ENCODE assay signal across 20 cellular contexts in the genomic region with DNA sequence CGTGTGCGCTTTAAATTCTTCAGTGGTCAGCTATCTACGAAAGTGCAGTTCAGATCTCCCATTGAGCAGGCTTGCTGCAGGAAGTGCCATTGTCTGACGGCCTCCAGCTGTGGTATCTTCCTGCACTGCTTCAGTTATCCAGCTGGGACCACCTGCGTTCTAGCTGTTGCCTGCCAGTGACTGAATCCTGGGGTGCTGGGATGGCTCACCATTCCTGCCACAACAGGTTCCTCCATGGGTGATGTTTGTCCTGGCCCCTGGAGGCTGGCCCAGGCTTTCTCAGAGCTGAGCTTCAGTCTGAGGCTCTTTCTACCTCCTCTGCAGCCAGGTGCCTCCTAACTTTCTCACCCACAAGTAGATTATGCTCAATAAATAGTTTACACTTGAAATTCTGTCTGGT.
DNase-seq lines count a peak whose midpoint lies in the region; ATAC-seq and TF ChIP-seq lines count a peak whose summit lies in the region.
"Had no signal": no experiment of that assay in that cellular context is flagged by ENCODE, and none has a peak within 500 bp of the region (broad histone marks: within the 10 kb centered on the region; RNA-seq: fewer than 3 reads in every experiment).

No MANE protein-coding gene starts in this region.

- no peak overlapping the region for H3K4me3 Mint-ChIP-seq in CD8-positive, alpha-beta T cell
- H3K4me3 Mint-ChIP-seq in endodermal cell: no peak overlapping the region
- H3K4me3 Mint-ChIP-seq in activated CD8-positive, alpha-beta memory T cell treated with anti-CD3 and anti-CD28 coated beads, Interleukin-2, amount 10 ng/mL, durations not matched to agents 7 days and 5 days: no peak overlapping the region

- no peak for DNase-seq in CD8-positive, alpha-beta T cell
- DNase-seq in endodermal cell (peak; percentile 44), mesenteric fat pad (ENCODE audit: low spot score) (peak; percentile 83), nucleus accumbens (lab: John Stamatoyannopoulos, UW) (no peak)
- DNase-seq in stimulated activated naive CD4-positive, alpha-beta T cell (lab: John Stamatoyannopoulos, UW): no peak
- DNase-seq in activated CD8-positive, alpha-beta memory T cell treated with anti-CD3 and anti-CD28 coated beads, Interleukin-2, amount 10 ng/mL, durations not matched to agents 7 days and 5 days: no peak
- DNase-seq: C1 segment of cervical spinal cord, DMS79, GOT3, NCI-H1048, NCI-H1694, NCI-H2081 treated with DMSO at 0.1 percent for 48 hours, NCI-H2227 treated with DMSO at 0.1 percent for 48 hours, NCI-H524 treated with DMSO at 0.1 percent for 48 hours, PC-3, RPMI8226, SIG-M5 had no signal

- peaks cover 7% of the 10 kb centered on the region for H3K27me3 Mint-ChIP-seq in CD8-positive, alpha-beta T cell (ENCODE audit: low read depth)
- H3K27me3 Mint-ChIP-seq in endodermal cell (ENCODE audit: insufficient read depth): no peaks in the 10 kb centered on the region
- H3K27me3 Mint-ChIP-seq in activated CD8-positive, alpha-beta memory T cell treated with anti-CD3 and anti-CD28 coated beads, Interleukin-2, amount 10 ng/mL, durations not matched to agents 7 days and 5 days: no peaks in the 10 kb centered on the region

- no peaks in the 10 kb centered on the region for H3K4me1 Mint-ChIP-seq in CD8-positive, alpha-beta T cell (ENCODE audit: low read depth)
- peaks cover 15% of the 10 kb centered on the region for H3K4me1 Mint-ChIP-seq in endodermal cell
- no peaks in the 10 kb centered on the region for H3K4me1 Mint-ChIP-seq in activated CD8-positive, alpha-beta memory T cell treated with anti-CD3 and anti-CD28 coated beads, Interleukin-2, amount 10 ng/mL, durations not matched to agents 7 days and 5 days

- no peaks in the 10 kb centered on the region for H3K4me1 ChIP-seq in CD8-positive, alpha-beta T cell (ENCODE audit: insufficient read depth, low read length)
- H3K4me1 ChIP-seq in Loucy (ENCODE audit: insufficient read depth, low read length, poor library complexity, severe bottlenecking) (peaks cover 12% of the 10 kb centered on the region), endodermal cell (ENCODE audit: control insufficient read depth, insufficient read depth, low read length) (peaks cover 5% of the 10 kb centered on the region)
- H3K4me1 ChIP-seq: A549 had no signal

- H4K20me1 ChIP-seq in Loucy (ENCODE audit: insufficient read depth, low read length, poor library complexity, severe bottlenecking): no peaks in the 10 kb centered on the region

- POLR2A ChIA-PET in CD8-positive, alpha-beta T cell (lab: Charles Lee): no interaction called here

- H3K27ac ChIP-seq in CD8-positive, alpha-beta T cell (ENCODE audit: low read depth, low read length): no peak overlapping the region
- H3K27ac ChIP-seq in endodermal cell (ENCODE audit: low read depth, low read length): no peak overlapping the region
- H3K27ac ChIP-seq: A549 had no signal

- no peaks in the 10 kb centered on the region for H3K9me3 Mint-ChIP-seq in CD8-positive, alpha-beta T cell
- H3K9me3 Mint-ChIP-seq in endodermal cell: peaks cover 4% of the 10 kb centered on the region
- H3K9me3 Mint-ChIP-seq in activated CD8-positive, alpha-beta memory T cell treated with anti-CD3 and anti-CD28 coated beads, Interleukin-2, amount 10 ng/mL, durations not matched to agents 7 days and 5 days (ENCODE audit: low read depth): no peaks in the 10 kb centered on the region

- no peaks in the 10 kb centered on the region for H3K36me3 ChIP-seq in CD8-positive, alpha-beta T cell (ENCODE audit: insufficient read depth, low read length)
- H3K36me3 ChIP-seq in Loucy (ENCODE audit: insufficient read depth, low read length) (no peaks in the 10 kb centered on the region), endodermal cell (ENCODE audit: control insufficient read depth, insufficient read depth, low read length) (no peaks in the 10 kb centered on the region)

- intact Hi-C loops in CD8-positive, alpha-beta T cell (cut with DNase I, micrococcal nuclease): no loop called here

- no peak overlapping the region for H3K9ac ChIP-seq in Loucy (ENCODE audit: low read depth, low read length, poor library complexity, severe bottlenecking)
- H3K9ac ChIP-seq in endodermal cell (ENCODE audit: extremely low read depth, low read length, poor library complexity, severe bottlenecking): no peak overlapping the region

- H3K27ac Mint-ChIP-seq in CD8-positive, alpha-beta T cell: peak overlapping the region; percentile 21
- no peak overlapping the region for H3K27ac Mint-ChIP-seq in endodermal cell
- H3K27ac Mint-ChIP-seq in activated CD8-positive, alpha-beta memory T cell treated with anti-CD3 and anti-CD28 coated beads, Interleukin-2, amount 10 ng/mL, durations not matched to agents 7 days and 5 days: no peak overlapping the region

- no peaks in the 10 kb centered on the region for H3K9me3 ChIP-seq in CD8-positive, alpha-beta T cell (ENCODE audit: low read length)
- H3K9me3 ChIP-seq in Loucy (ENCODE audit: insufficient read depth, low read depth, low read length): no peaks in the 10 kb centered on the region
- H3K9me3 ChIP-seq in endodermal cell (ENCODE audit: control insufficient read depth, low read length): no peaks in the 10 kb centered on the region
- H3K9me3 ChIP-seq: A549 had no signal

- no peak for TF ChIP-seq CTCF in CD8-positive, alpha-beta T cell (IDR thresholded peaks at IDR 0.05)
- TF ChIP-seq CTCF in Loucy (conservative IDR thresholded peaks at IDR 0.05; ENCODE audit: low read length) (no peak), endodermal cell (conservative IDR thresholded peaks at IDR 0.05) (no peak)

- 0 out of 2 replicates have a peak overlapping the region, but pooled peaks have one; percentile 16 for H2AFZ ChIP-seq in Loucy (ENCODE audit: low read length)

- H3K36me3 Mint-ChIP-seq in CD8-positive, alpha-beta T cell: no peaks in the 10 kb centered on the region
- no peaks in the 10 kb centered on the region for H3K36me3 Mint-ChIP-seq in endodermal cell (ENCODE audit: low read depth)
- no peaks in the 10 kb centered on the region for H3K36me3 Mint-ChIP-seq in activated CD8-positive, alpha-beta memory T cell treated with anti-CD3 and anti-CD28 coated beads, Interleukin-2, amount 10 ng/mL, durations not matched to agents 7 days and 5 days

- no peaks in the 10 kb centered on the region for H3K79me2 ChIP-seq in Loucy (ENCODE audit: insufficient read depth, low read length)

- H3F3A ChIP-seq in Loucy (ENCODE audit: low read depth): no peaks in the 10 kb centered on the region

- CTCF ChIA-PET in CD8-positive, alpha-beta T cell (lab: Charles Lee): no interaction called here
- CTCF ChIA-PET in activated CD8-positive, alpha-beta memory T cell treated with anti-CD3 and anti-CD28 coated beads, Interleukin-2, amount 10 ng/mL, durations not matched to agents 7 days and 5 days (lab: Charles Lee): no interaction called here

- H3K9me2 ChIP-seq in Loucy (replicated peaks; ENCODE audit: low read depth, low read length): no peaks in the 10 kb centered on the region

- no peaks in the 10 kb centered on the region for H3K27me3 ChIP-seq in CD8-positive, alpha-beta T cell (ENCODE audit: insufficient read depth, low read length)
- no peaks in the 10 kb centered on the region for H3K27me3 ChIP-seq in Loucy (ENCODE audit: insufficient read depth, low read length, poor library complexity, severe bottlenecking)
- H3K27me3 ChIP-seq in endodermal cell (ENCODE audit: control insufficient read depth, insufficient read depth, low read length, poor library complexity, severe bottlenecking): no peaks in the 10 kb centered on the region

- WGBS in endodermal cell (ENCODE audit: insufficient coverage in 1 of 2, insufficient read length in 1 of 2), 2 experiments: 75 to 83% methylated on average over 5 of the region's 5 CpGs

- no peak overlapping the region for H3K4me2 ChIP-seq in Loucy (ENCODE audit: low read depth, low read length, poor library complexity, severe bottlenecking)
- H3K4me2 ChIP-seq: A549 had no signal

- ATAC-seq in CD8-positive, alpha-beta T cell: no peak
- no peak for ATAC-seq in activated CD8-positive, alpha-beta memory T cell treated with anti-CD3 and anti-CD28 coated beads, Interleukin-2, amount 10 ng/mL, durations not matched to agents 7 days and 5 days
- ATAC-seq: A549, K562, PC-3 had no signal

- H3K4me3 ChIP-seq in CD8-positive, alpha-beta T cell (ENCODE audit: low read depth, low read length): no peak overlapping the region
- H3K4me3 ChIP-seq in Loucy (ENCODE audit: low read length, poor library complexity, severe bottlenecking) (no peak overlapping the region), endodermal cell (ENCODE audit: low read length) (no peak overlapping the region)
- H3K4me3 ChIP-seq: A549, K562 had no signal

Comparison
In these comparisons a context has a peak if more than half of its experiments do, and no peak if none do; other contexts are left out.
1. DNase-seq: peak in endodermal cell (single experiment) and mesenteric fat pad (single experiment); none in CD8-positive, alpha-beta T cell (0 of 7), stimulated activated naive CD4-positive, alpha-beta T cell (0 of 6), nucleus accumbens (0 of 56) and activated CD8-positive, alpha-beta memory T cell treated with anti-CD3 and anti-CD28 coated beads, Interleukin-2, amount 10 ng/mL, durations not matched to agents 7 days and 5 days (single experiment).